8 cellular contexts compared by ENCODE assay signal in the genomic region with DNA sequence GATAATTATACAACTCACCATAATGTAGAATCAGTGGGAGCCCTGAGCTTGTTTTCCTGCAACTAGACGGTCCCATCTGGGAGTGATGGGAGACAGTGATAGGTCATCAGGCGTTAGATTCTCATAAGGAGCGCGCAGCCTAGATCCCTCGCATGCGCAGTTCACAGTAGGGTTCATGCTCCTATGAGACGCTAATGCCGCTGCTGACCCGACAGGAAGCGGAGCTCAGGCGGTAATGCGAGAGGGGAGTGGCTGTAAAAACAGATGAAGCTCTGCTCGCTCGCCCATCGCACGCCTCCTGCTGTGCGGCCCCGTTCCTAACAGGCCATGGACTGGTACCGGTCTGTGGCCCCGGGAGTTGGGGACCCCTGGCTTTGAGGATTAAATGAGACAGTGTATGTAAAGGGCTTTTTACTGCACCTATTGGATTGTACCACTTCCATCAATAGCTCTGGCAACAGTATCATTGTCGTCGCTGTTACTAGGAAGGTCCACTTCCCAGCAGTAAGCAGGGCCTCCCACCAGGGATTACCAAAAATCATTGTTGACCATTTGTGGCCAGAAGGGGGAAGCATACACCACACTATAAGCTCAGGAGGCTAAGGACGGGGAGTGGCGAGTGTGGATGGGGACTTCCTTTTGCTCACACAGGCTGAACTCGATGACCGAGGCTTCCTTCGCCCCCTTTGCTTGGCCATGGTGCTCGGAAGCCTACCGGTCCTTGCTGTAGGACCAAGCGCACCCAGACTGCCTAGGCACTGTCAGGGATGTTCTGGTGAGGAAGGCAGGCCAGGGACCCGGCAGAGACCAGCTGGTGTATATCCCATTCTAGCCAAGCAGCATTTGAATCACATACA. TPM values are rescaled to one million over a fixed set of nuclear protein-coding genes. Genes with fewer than 3 reads are reported as not detected.
DNase-seq lines count a peak whose midpoint lies in the region; ATAC-seq and TF ChIP-seq lines count a peak whose summit lies in the region.

No MANE protein-coding gene starts in this region.

- H3K36me3 ChIP-seq in upper lobe of left lung = no peaks in the 10 kb centered on the region

- ATAC-seq in HG02642 (IDR thresholded peaks at IDR 0.05; ENCODE audit: poor library complexity, unreplicated experiment) (peak; percentile 97), left cardiac atrium (peak; percentile 98), upper lobe of left lung (ENCODE audit: low FRiP score in 2 of 2) (peak; percentile 95 to 98)

- no peaks in the 10 kb centered on the region for H3K9me3 ChIP-seq in upper lobe of left lung

- TF ChIP-seq EP300 in upper lobe of left lung (IDR thresholded peaks at IDR 0.05) = no peak

- intact Hi-C loops in left cardiac atrium (cut with DNase I) = loop anchor here (1.0 to 5.0 kb wide), 5 partner anchors 80 to 180 kb away; no protein-coding TSS in a partner anchor
- intact Hi-C loops in posterior vena cava (cut with DNase I) = loop anchor here in 1 of 2 donors (5.0 kb wide), 1 partner anchor 175 kb away; no protein-coding TSS in a partner anchor

- 4 to 6% methylated on average over 28 to 31 of the region's 31 CpGs for WGBS in upper lobe of left lung, 2 donors

- no peak for TF ChIP-seq POLR2A in upper lobe of left lung (IDR thresholded peaks at IDR 0.05)

- H3K27ac ChIP-seq in upper lobe of left lung = peak overlapping the region; percentile 25 to 80 (median 69)

- no peaks in the 10 kb centered on the region for H3K27me3 ChIP-seq in upper lobe of left lung

- DNase-seq in GM12865 (ENCODE audit: low read depth) = peak; percentile 92
- DNase-seq in NCI-H1105 (lab: John Stamatoyannopoulos, UW) = peak; percentile 90
- peak; percentile 46 for DNase-seq in T follicular helper cell (ENCODE audit: low read depth)
- DNase-seq in amniotic epithelial cell (ENCODE audit: low read depth) = peak; percentile 93
- peak; percentile 91 for DNase-seq in left cardiac atrium
- peak; percentile 95 for DNase-seq in posterior vena cava (ENCODE audit: low spot score)
- peak; percentile 86 for DNase-seq in upper lobe of left lung

- TF ChIP-seq CTCF in GM12865 (IDR thresholded peaks at IDR 0.05; ENCODE audit: insufficient read depth, low read depth, low read length, missing control alignments) (peak; percentile 63), upper lobe of left lung (IDR thresholded peaks at IDR 0.05) (peak; percentile 68 to 90 (median 88))

- peaks cover 9 to 16% (median 10%) of the 10 kb centered on the region in 4 donors for H3K4me1 ChIP-seq in upper lobe of left lung

- peak overlapping the region; percentile 48 for H3K4me3 ChIP-seq in GM12865 (ENCODE audit: low read depth, low read length)
- peak overlapping the region in 3 of 4 donors; percentile 22 to 44 (median 35) for H3K4me3 ChIP-seq in upper lobe of left lung

RNA-seq across cellular contexts. Expression of a gene that starts 26.4 kb away (rescaled TPM):
- total RNA-seq in left cardiac atrium (100 to 1,000 TPM; 294 to 391 TPM), posterior vena cava (10 to 100 TPM; 53.7 to 67.0 TPM), upper lobe of left lung (100 to 1,000 TPM in 3 of 6 donors, 10 to 100 TPM in 3; 39.2 to 108 (median 93.1) TPM)

Comparison
In these comparisons a context has a peak if more than half of its experiments do, and no peak if none do; other contexts are left out.
1. Peak in every context shown above with its lines: DNase-seq, ATAC-seq, H3K4me3 ChIP-seq and H3K27ac ChIP-seq.